In the genomic region with DNA sequence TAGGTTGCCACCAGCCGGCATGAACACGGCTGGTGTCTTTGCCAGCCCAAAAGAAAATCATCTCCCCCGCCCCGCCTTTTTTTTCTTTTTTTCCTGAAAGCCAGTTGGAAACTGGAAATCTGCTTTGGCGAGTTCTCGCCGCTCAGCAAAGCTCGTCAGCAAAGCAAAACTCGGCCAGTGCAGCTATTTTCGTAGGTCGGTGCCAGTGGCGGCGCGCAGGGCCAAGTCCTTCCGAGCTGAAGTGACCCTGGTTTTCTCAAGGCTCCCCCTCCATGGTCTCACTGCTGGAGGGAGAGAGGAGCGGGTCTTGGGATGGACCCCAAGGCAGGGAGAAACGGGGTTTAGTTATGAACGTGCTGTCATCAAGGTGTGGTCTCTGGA, we compare ENCODE assay signal across 25 cellular contexts.
"Had no signal": no experiment of that assay in that cellular context is flagged by ENCODE, and none has a peak within 500 bp of the region (broad histone marks: within the 10 kb centered on the region; RNA-seq: fewer than 3 reads in every experiment).

No MANE protein-coding gene starts in this region.

- H3K4me3 ChIP-seq: gastrocnemius medialis, mucosa of descending colon, sigmoid colon, uterus had no signal

- H3K4me1 Mint-ChIP-seq: activated naive CD8-positive, alpha-beta T cell treated with anti-CD3 and anti-CD28 coated beads, Interleukin-2, amount 50 U/mL, for 24 hours had no signal

- H3K27ac ChIP-seq: brain microvascular endothelial cell, esophagus muscularis mucosa, gastrocnemius medialis, sigmoid colon, testis, uterus, VCaP had no signal

- H3K4me1 ChIP-seq: esophagus muscularis mucosa, gastrocnemius medialis, sigmoid colon, uterus had no signal

- H3K36me3 ChIP-seq: brain microvascular endothelial cell, esophagus muscularis mucosa, gastrocnemius medialis, sigmoid colon, uterus had no signal

- H3K27me3 ChIP-seq: brain microvascular endothelial cell, gastrocnemius medialis, testis, uterus had no signal

- H3K27ac Mint-ChIP-seq: activated CD8-positive, alpha-beta T cell treated with anti-CD3 and anti-CD28 coated beads, Interleukin-2, amount 10 ng/mL, durations not matched to agents 7 days and 5 days; activated naive CD8-positive, alpha-beta T cell treated with anti-CD3 and anti-CD28 coated beads, Interleukin-2, amount 50 U/mL, for 24 hours; activated T-helper 1 cell treated with anti-CD3 and anti-CD28 coated beads, Interleukin-12 subunit alpha, Interleukin-12 subunit beta, Interleukin-2, Interleukin-4 antibody, amounts not matched to agents 30 ng/mL and 10 ng/mL and 1 ng/mL, durations not matched to agents 14 hours and 24 hours and 36 hours; effector memory CD8-positive, alpha-beta T cell; naive B cell; stimulated activated naive B cell treated with anti-CD40 and anti-IgM and Interleukin-4, amounts not matched to agents 10 μg/mL and 1 μg/mL and 100 μg/mL, for 72 hours had no signal

- H3K9me3 ChIP-seq: gastrocnemius medialis, mucosa of descending colon, testis, uterus had no signal

- H3K4me3 Mint-ChIP-seq: activated CD8-positive, alpha-beta T cell treated with anti-CD3 and anti-CD28 coated beads, Interleukin-2, amount 10 ng/mL, durations not matched to agents 7 days and 5 days; activated naive CD8-positive, alpha-beta T cell treated with anti-CD3 and anti-CD28 coated beads, Interleukin-2, amount 50 U/mL, for 24 hours; activated T-helper 1 cell treated with anti-CD3 and anti-CD28 coated beads, Interleukin-12 subunit alpha, Interleukin-12 subunit beta, Interleukin-2, Interleukin-4 antibody, amounts not matched to agents 30 ng/mL and 10 ng/mL and 1 ng/mL, durations not matched to agents 14 hours and 24 hours and 36 hours; effector memory CD8-positive, alpha-beta T cell; naive B cell; stimulated activated naive B cell treated with anti-CD40 and anti-IgM and Interleukin-4, amounts not matched to agents 10 μg/mL and 1 μg/mL and 100 μg/mL, for 72 hours had no signal

- DNase-seq: activated CD4-positive, alpha-beta T cell treated with anti-CD3 and anti-CD28 coated beads, Interleukin-2, amount 50 U/mL, for 1 hour; activated CD8-positive, alpha-beta T cell treated with anti-CD3 and anti-CD28 coated beads, Interleukin-2, amount 10 ng/mL, durations not matched to agents 7 days and 5 days; activated gamma-delta T cell; activated naive CD4-positive, alpha-beta T cell treated with anti-CD3 and anti-CD28 coated beads, Interleukin-2, amount 50 U/mL, for 16 hours; activated naive CD8-positive, alpha-beta T cell treated with anti-CD3 and anti-CD28 coated beads, Interleukin-2, amount 50 U/mL, for 24 hours; brain microvascular endothelial cell; central memory CD4-positive, alpha-beta T cell; effector memory CD8-positive, alpha-beta T cell; gastrocnemius medialis; hypothalamus; left colon; mesenchymal stem cell; mucosa of descending colon; naive B cell; sigmoid colon; stimulated activated CD4-positive, alpha-beta T cell treated with anti-CD3 and anti-CD28 coated beads, Interleukin-2, amount 100 ng/mL, for 48 hours; stimulated activated CD8-positive, alpha-beta memory T cell treated with anti-CD3 and anti-CD28 coated beads, Interleukin-4, amount 100 ng/mL, for 48 hours; stimulated activated naive B cell treated with anti-CD40 and anti-IgM and Interleukin-4, amounts not matched to agents 10 μg/mL and 1 μg/mL and 100 μg/mL, for 72 hours; testis; trophoblast cell; uterus had no signal

- ATAC-seq: activated CD4-positive, CD25-positive, alpha-beta regulatory T cell treated with anti-CD3 and anti-CD28 coated beads, Interleukin-2, amount 50 U/mL, for 24 hours; activated CD8-positive, alpha-beta T cell treated with anti-CD3 and anti-CD28 coated beads, Interleukin-2, amount 10 ng/mL, durations not matched to agents 7 days and 5 days; activated naive CD8-positive, alpha-beta T cell treated with anti-CD3 and anti-CD28 coated beads, Interleukin-2, amount 50 U/mL, for 24 hours; effector memory CD8-positive, alpha-beta T cell; gastrocnemius medialis; left colon; stimulated activated naive B cell treated with anti-CD40 and anti-IgM and Interleukin-4, amounts not matched to agents 10 μg/mL and 1 μg/mL and 100 μg/mL, for 72 hours had no signal
